10 cellular contexts compared by ENCODE assay signal in the genomic region with DNA sequence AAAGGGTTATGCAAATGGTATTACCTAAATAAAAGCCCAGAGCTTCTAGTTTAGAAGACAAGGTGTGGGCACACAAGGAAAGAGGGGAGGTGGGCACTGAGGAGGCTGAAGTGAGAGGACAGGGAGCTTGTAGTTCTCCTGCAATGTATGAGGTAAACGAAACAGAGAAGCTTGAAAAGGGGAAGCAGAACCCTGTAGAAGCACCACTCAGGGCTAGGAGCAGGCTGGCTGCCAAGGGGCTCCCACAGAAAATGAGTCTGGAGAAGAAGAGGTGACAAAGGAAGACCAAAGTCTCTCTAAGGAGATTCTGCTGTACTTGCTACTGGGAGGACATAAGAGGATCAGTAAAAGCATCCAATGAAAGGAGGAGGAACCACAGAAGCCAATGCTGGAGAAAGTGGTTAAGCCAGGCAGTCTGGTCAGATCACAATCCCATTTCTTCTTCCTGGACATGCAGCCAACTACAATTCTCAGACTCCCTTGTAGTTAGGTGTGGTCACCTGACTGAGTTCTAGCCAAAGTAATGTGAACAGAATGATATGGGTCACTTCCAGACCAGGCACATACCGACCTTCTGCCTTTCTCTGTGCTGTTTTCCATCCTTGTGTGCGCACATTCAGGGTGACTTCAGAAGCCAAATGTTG.
DNase-seq lines count a peak whose midpoint lies in the region; ATAC-seq, FAIRE-seq and TF ChIP-seq lines count a peak whose summit lies in the region.
"Had no signal": no experiment of that assay in that cellular context is flagged by ENCODE, and none has a peak within 500 bp of the region (broad histone marks: within the 10 kb centered on the region; RNA-seq: fewer than 3 reads in every experiment).

No MANE protein-coding gene starts in this region.

- H3K23ac ChIP-seq in mesendoderm (ENCODE audit: low read length), result no peak overlapping the region

- H3K27ac ChIP-seq in GM12878 (ENCODE audit: control insufficient read depth, insufficient read depth) (no peak overlapping the region), mesendoderm (ENCODE audit: low read depth, low read length) (no peak overlapping the region)

- H2AFZ ChIP-seq in GM12878 (ENCODE audit: control insufficient read depth, low read depth, low read length), result no peak overlapping the region

- TF ChIP-seq CTCF in GM12878 (IDR thresholded peaks at IDR 0.05 in 2 of 3, conservative IDR thresholded peaks at IDR 0.05 in 1 of 3; ENCODE audit: control insufficient read depth in 2 of 3, extremely low read depth in 1 of 3, insufficient read depth in 1 of 3, low read depth in 3 of 3, low read length in 3 of 3), result no peak

- H4K20me1 ChIP-seq in GM12878 (ENCODE audit: control insufficient read depth, insufficient read depth), result no peaks in the 10 kb centered on the region

- no peak overlapping the region for H3K27ac Mint-ChIP-seq in activated T-helper 1 cell treated with anti-CD3 and anti-CD28 coated beads, Interleukin-12 subunit alpha, Interleukin-12 subunit beta, Interleukin-2, Interleukin-4 antibody, amounts not matched to agents 30 ng/mL and 10 ng/mL and 1 ng/mL, durations not matched to agents 14 hours and 24 hours and 36 hours
- H3K27ac Mint-ChIP-seq: activated CD8-positive, alpha-beta T cell treated with anti-CD3 and anti-CD28 coated beads for 36 hours had no signal

- no peak overlapping the region for H2AK5ac ChIP-seq in mesendoderm (ENCODE audit: low read length)

- in situ Hi-C loops in GM12878 (cut with MboI), result no loop called here

- H3K4me1 Mint-ChIP-seq in activated T-helper 1 cell treated with anti-CD3 and anti-CD28 coated beads, Interleukin-12 subunit alpha, Interleukin-12 subunit beta, Interleukin-2, Interleukin-4 antibody, amounts not matched to agents 30 ng/mL and 10 ng/mL and 1 ng/mL, durations not matched to agents 14 hours and 24 hours and 36 hours (ENCODE audit: low read depth), result peaks cover 10% of the 10 kb centered on the region

- H3K4ac ChIP-seq in mesendoderm (ENCODE audit: low read depth, low read length), result no peak overlapping the region

- SMC1A ChIA-PET in GM12878 (lab: Charles Lee; ENCODE audit: uncharacterized antibody, unreplicated experiment), result interaction anchor here (1.0 kb wide), 1 partner anchor 10 kb away, joined by 4 read pairs; no protein-coding TSS in a partner anchor

- no peaks in the 10 kb centered on the region for H3K79me1 ChIP-seq in mesendoderm (ENCODE audit: low read length)

- 58% methylated on average over 3 of the region's 3 CpGs for WGBS in GM12878 (ENCODE audit: insufficient coverage, insufficient replicate concordance, low lambda C conversion rate, missing lambda C conversion rate)
- WGBS in mesendoderm (ENCODE audit: extremely low coverage, insufficient coverage, low lambda C conversion rate), result no CpG with 5 or more reads among the region's 3 CpGs

- intact Hi-C loops in GM12878 (cut with micrococcal nuclease; ENCODE audit: unreplicated experiment) (no loop called here), sciatic nerve (cut with DNase I) (no loop called here)
- intact Hi-C loops in activated T-helper 1 cell treated with anti-CD3 and anti-CD28 coated beads, Interleukin-12 subunit alpha, Interleukin-12 subunit beta, Interleukin-2, Interleukin-4 antibody, amounts not matched to agents 30 ng/mL and 10 ng/mL and 1 ng/mL, durations not matched to agents 14 hours and 24 hours and 36 hours (cut with micrococcal nuclease), result no loop called here

- TF ChIP-seq EP300 in GM12878 (IDR thresholded peaks at IDR 0.05; ENCODE audit: borderline replicate concordance in 1 of 2, control insufficient read depth in 1 of 2, low read depth in 2 of 2, low read length in 2 of 2), result no peak

- no peak overlapping the region for H2BK15ac ChIP-seq in mesendoderm (replicated peaks; ENCODE audit: low read depth)

- TF ChIP-seq POLR2A in GM12878 (IDR thresholded peaks at IDR 0.05; ENCODE audit: low read depth, low read length), result no peak

- H3K27me3 ChIP-seq in GM12878 (replicated peaks in 1 of 2; ENCODE audit: control insufficient read depth in 2 of 2, insufficient read depth in 2 of 2, low read length in 1 of 2) (peaks cover 0 to 3% of the 10 kb centered on the region in 2 experiments; a peak in 3 of 4 replicates), mesendoderm (ENCODE audit: insufficient read depth, low read length, poor library complexity) (no peaks in the 10 kb centered on the region)

- DNase-seq in HT-29 (ENCODE audit: low spot score) (peak; percentile 82), GM12878 (ENCODE audit: low read depth, low spot score) (no peak), sciatic nerve (ENCODE audit: low spot score) (no peak), mesendoderm (no peak), kidney glomerular epithelial cell (lab: John Stamatoyannopoulos, UW) (no peak), GM03348 (ENCODE audit: low spot score) (no peak)
- DNase-seq in activated T-helper 1 cell treated with anti-CD3 and anti-CD28 coated beads, Interleukin-12 subunit alpha, Interleukin-12 subunit beta, Interleukin-2, Interleukin-4 antibody, amounts not matched to agents 30 ng/mL and 10 ng/mL and 1 ng/mL, durations not matched to agents 14 hours and 24 hours and 36 hours (ENCODE audit: low spot score), result no peak
- DNase-seq: activated CD8-positive, alpha-beta T cell treated with anti-CD3 and anti-CD28 coated beads for 36 hours; NCI-H345 had no signal

- RAD21 ChIA-PET in GM12878 (lab: Charles Lee; ENCODE audit: unreplicated experiment), result interaction anchor here (0.9 to 1.3 kb wide), 5 partner anchors 29 to 370 kb away, joined by 3 to 4 read pairs (median 3); no protein-coding TSS in a partner anchor

- no peak overlapping the region for H3K4me2 ChIP-seq in GM12878 (ENCODE audit: control insufficient read depth, insufficient read depth)
- H3K4me2 ChIP-seq in mesendoderm (ENCODE audit: low read length), result no peak overlapping the region

- H3K79me2 ChIP-seq in GM12878 (ENCODE audit: control insufficient read depth, insufficient read depth, low read length) (no peaks in the 10 kb centered on the region), mesendoderm (ENCODE audit: control insufficient read depth, insufficient read depth, low read length) (no peaks in the 10 kb centered on the region)

- no peak overlapping the region for H3K4me3 ChIP-seq in GM12878
- no peak overlapping the region for H3K4me3 ChIP-seq in mesendoderm (ENCODE audit: low read length)

- H2BK120ac ChIP-seq in mesendoderm (ENCODE audit: low read depth, low read length), result no peak overlapping the region

- H2BK5ac ChIP-seq in mesendoderm (ENCODE audit: low read length), result no peak overlapping the region

- BruUV-seq in GM12878 (replicated peaks; lab: Mats Ljungman, UMichigan), result no TSS peak

- no peak overlapping the region for H4K5ac ChIP-seq in mesendoderm (ENCODE audit: low read length)

- peaks cover 6% of the 10 kb centered on the region for H3K36me3 Mint-ChIP-seq in activated T-helper 1 cell treated with anti-CD3 and anti-CD28 coated beads, Interleukin-12 subunit alpha, Interleukin-12 subunit beta, Interleukin-2, Interleukin-4 antibody, amounts not matched to agents 30 ng/mL and 10 ng/mL and 1 ng/mL, durations not matched to agents 14 hours and 24 hours and 36 hours (ENCODE audit: low read depth)

- POLR2A ChIA-PET in GM12878 (lab: Charles Lee), result interaction anchor here (0.5 kb wide), 1 partner anchor 24 kb away, joined by 3 read pairs; no protein-coding TSS in a partner anchor

- no peak for FAIRE-seq in GM12878 (lab: Jason Lieb, UNC)

- no peak overlapping the region for H3K56ac ChIP-seq in mesendoderm (ENCODE audit: low read length)

- no peak overlapping the region for H4K8ac ChIP-seq in mesendoderm (ENCODE audit: low read depth, low read length)

- H3K36me3 ChIP-seq in GM12878 (ENCODE audit: control insufficient read depth in 2 of 2, insufficient read depth in 2 of 2, low read length in 1 of 2), result no peaks in the 10 kb centered on the region
- H3K36me3 ChIP-seq in mesendoderm (ENCODE audit: control insufficient read depth, insufficient read depth, low read length), result no peaks in the 10 kb centered on the region

- ATAC-seq in GM19351 (IDR thresholded peaks at IDR 0.05; ENCODE audit: unreplicated experiment), result peak; percentile 80
- peak; percentile 98 for ATAC-seq in GM12878
- ATAC-seq in sciatic nerve, result peak; percentile 70
- ATAC-seq: activated CD8-positive, alpha-beta T cell treated with anti-CD3 and anti-CD28 coated beads for 36 hours had no signal

- no peak overlapping the region for H3K9ac ChIP-seq in GM12878 (ENCODE audit: control insufficient read depth, insufficient read depth, low read length)
- no peak overlapping the region for H3K9ac ChIP-seq in mesendoderm (ENCODE audit: low read length)

- no peaks in the 10 kb centered on the region; the same call in 1 of the 3 replicates for H3K9me3 ChIP-seq in GM12878 (replicated peaks; ENCODE audit: control insufficient read depth, insufficient read depth, low read length)

- H3K4me3 Mint-ChIP-seq in activated T-helper 1 cell treated with anti-CD3 and anti-CD28 coated beads, Interleukin-12 subunit alpha, Interleukin-12 subunit beta, Interleukin-2, Interleukin-4 antibody, amounts not matched to agents 30 ng/mL and 10 ng/mL and 1 ng/mL, durations not matched to agents 14 hours and 24 hours and 36 hours, result no peak overlapping the region
- H3K4me3 Mint-ChIP-seq: activated CD8-positive, alpha-beta T cell treated with anti-CD3 and anti-CD28 coated beads for 36 hours had no signal

- peaks cover 7% of the 10 kb centered on the region for H3K4me1 ChIP-seq in GM12878 (ENCODE audit: control insufficient read depth, insufficient read depth, low read length)
- peaks cover 10% of the 10 kb centered on the region for H3K4me1 ChIP-seq in mesendoderm (ENCODE audit: control insufficient read depth, low read depth, low read length)

- no peak for TF ChIP-seq RAD21 in GM12878 (IDR thresholded peaks at IDR 0.05; ENCODE audit: insufficient read depth, low read depth, low read length)

- H3K9me3 Mint-ChIP-seq in activated T-helper 1 cell treated with anti-CD3 and anti-CD28 coated beads, Interleukin-12 subunit alpha, Interleukin-12 subunit beta, Interleukin-2, Interleukin-4 antibody, amounts not matched to agents 30 ng/mL and 10 ng/mL and 1 ng/mL, durations not matched to agents 14 hours and 24 hours and 36 hours, result no peaks in the 10 kb centered on the region
- H3K9me3 Mint-ChIP-seq: activated CD8-positive, alpha-beta T cell treated with anti-CD3 and anti-CD28 coated beads for 36 hours had no signal

- CTCF ChIA-PET in GM12878 (lab: Yijun Ruan, JAX), result interaction anchor here (0.7 to 1.0 kb wide), 3 partner anchors 46 to 52 kb away, joined by 3 to 6 read pairs (median 3); no protein-coding TSS in a partner anchor

- H3K27me3 Mint-ChIP-seq in activated T-helper 1 cell treated with anti-CD3 and anti-CD28 coated beads, Interleukin-12 subunit alpha, Interleukin-12 subunit beta, Interleukin-2, Interleukin-4 antibody, amounts not matched to agents 30 ng/mL and 10 ng/mL and 1 ng/mL, durations not matched to agents 14 hours and 24 hours and 36 hours (ENCODE audit: insufficient read depth), result peaks cover 13% of the 10 kb centered on the region
- H3K27me3 Mint-ChIP-seq: activated CD8-positive, alpha-beta T cell treated with anti-CD3 and anti-CD28 coated beads for 36 hours had no signal

- no peak overlapping the region for H3K18ac ChIP-seq in mesendoderm (ENCODE audit: low read length)

TF ChIP-seq in GM12878, 131 proteins besides CTCF, POLR2A, EP300 and RAD21 (continues in another document):
- TF ChIP-seq GATAD2B (conservative IDR thresholded peaks at IDR 0.05; ENCODE audit: low read depth) (peak; percentile 41; the same call in 1 of the 2 replicates), SMARCA5 (IDR thresholded peaks at IDR 0.05) (no peak)
